ENCODE assay signal across 27 cellular contexts in the genomic region with DNA sequence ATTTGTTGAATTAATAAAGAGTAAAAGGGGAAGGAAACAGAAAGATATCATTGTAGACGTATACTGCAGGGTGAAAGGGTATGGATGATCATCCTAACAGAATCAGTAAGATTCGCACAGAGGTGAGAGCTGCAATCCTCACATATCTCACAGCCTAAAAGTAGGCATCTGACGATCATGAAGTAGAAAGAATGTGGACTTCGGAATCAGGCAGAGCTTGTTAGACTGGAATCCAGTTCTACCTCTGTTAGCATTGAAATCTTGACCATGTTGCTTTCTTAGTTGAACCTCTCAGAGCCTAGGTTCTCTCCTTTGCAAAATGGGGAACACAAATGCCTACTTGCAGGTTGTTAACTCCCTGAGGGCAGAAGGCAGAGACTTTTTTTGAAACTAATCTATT.
"Had no signal": no experiment of that assay in that cellular context is flagged by ENCODE, and none has a peak within 500 bp of the region (broad histone marks: within the 10 kb centered on the region; RNA-seq: fewer than 3 reads in every experiment).

No MANE protein-coding gene starts in this region.

- H3K27me3 ChIP-seq: sigmoid colon, tibial nerve, vagina had no signal

- ATAC-seq: left colon; left lung; lower lobe of right lung; naive thymus-derived CD8-positive, alpha-beta T cell; pancreas; right cardiac atrium; stimulated activated memory B cell treated with anti-CD40 and anti-IgM and Interleukin-4, amounts not matched to agents 10 μg/mL and 1 μg/mL and 100 μg/mL, for 72 hours; stimulated activated naive CD8-positive, alpha-beta T cell treated with anti-CD3 and anti-CD28 coated beads, Interleukin-15, amount 100 ng/mL, for 72 hours had no signal

- DNase-seq: hippocampal formation; kidney glomerular epithelial cell; left colon; left lung; lower lobe of right lung; mammary epithelial cell; mesenchymal stem cell; naive thymus-derived CD8-positive, alpha-beta T cell; nucleus accumbens; pancreas; posterior cingulate gyrus; retina; right cardiac atrium; sigmoid colon; small intestine; stimulated activated CD4-positive, alpha-beta T cell treated with anti-CD3 and anti-CD28 coated beads, Interleukin-1b, Interleukin-23, amount 100 ng/mL, for 48 hours; stimulated activated CD4-positive, alpha-beta T cell treated with anti-CD3 and anti-CD28 coated beads, Interleukin-2, amount 100 ng/mL, for 48 hours; stimulated activated CD4-positive, alpha-beta T cell treated with anti-CD3 and anti-CD28 coated beads, Interleukin-4, amount 100 ng/mL, for 4 hours; stimulated activated CD8-positive, alpha-beta memory T cell treated with anti-CD3 and anti-CD28 coated beads, Interleukin-4, amount 100 ng/mL, for 48 hours; stimulated activated naive CD4-positive, alpha-beta T cell treated with Interleukin-2 at 50 U/mL for 16 hours; stimulated activated naive CD8-positive, alpha-beta T cell treated with anti-CD3 and anti-CD28 coated beads, Interleukin-15, amount 100 ng/mL, for 72 hours; substantia nigra had no signal

- H3K4me1 ChIP-seq: left lung, lower lobe of right lung, pancreas, prostate gland, sigmoid colon, tibial nerve, vagina had no signal

- H3K36me3 ChIP-seq: left lung, lower lobe of right lung, pancreas, prostate gland, sigmoid colon, tibial nerve, vagina had no signal

- H3K27ac ChIP-seq: left lung, lower lobe of right lung, pancreas, prostate gland, sigmoid colon, tibial nerve, vagina had no signal

- H3K4me3 ChIP-seq: left lung, lower lobe of right lung, pancreas, prostate gland, sigmoid colon, tibial nerve, vagina had no signal

- FAIRE-seq: keratinocyte, pancreas, small intestine had no signal

- H3K9me3 ChIP-seq: left lung, lower lobe of right lung, pancreas, prostate gland, sigmoid colon, tibial nerve, vagina had no signal
